ENCODE assay signal across 9 cellular contexts in genomic region chr4:78552398-78553396, GRCh38. TPM values are rescaled to one million over a fixed set of nuclear protein-coding genes. Genes with fewer than 3 reads are reported as not detected.
DNase-seq lines count a peak whose midpoint lies in the region; ATAC-seq and TF ChIP-seq lines count a peak whose summit lies in the region.
"Had no signal": no experiment of that assay in that cellular context is flagged by ENCODE, and none has a peak within 500 bp of the region (broad histone marks: within the 10 kb centered on the region; RNA-seq: fewer than 3 reads in every experiment).

No MANE protein-coding gene starts in this region.

- H3K4me3 ChIP-seq in Peyer's patch, result peak overlapping the region in 3 of 4 donors; percentile 35 to 79 (median 71)
- peak overlapping the region; percentile 56 for H3K4me3 ChIP-seq in fibroblast of pulmonary artery (replicated peaks; ENCODE audit: low read depth, low read length)
- H3K4me3 ChIP-seq in trophoblast cell (ENCODE audit: low read depth, low read length), result peak overlapping the region; percentile 87

- H3K36me3 ChIP-seq in Peyer's patch, result no peaks in the 10 kb centered on the region
- peaks cover 8 to 11% of the 10 kb centered on the region in 2 experiments for H3K36me3 ChIP-seq in trophoblast cell (ENCODE audit: control insufficient read depth in 1 of 2, insufficient read depth in 2 of 2, low read length in 2 of 2)

- H2AK5ac ChIP-seq in trophoblast cell (ENCODE audit: low read length), result peak overlapping the region; percentile 99

- TF ChIP-seq POLR2A in Peyer's patch (IDR thresholded peaks at IDR 0.05), result no peak

- H3K27me3 ChIP-seq in Peyer's patch, result no peaks in the 10 kb centered on the region
- no peaks in the 10 kb centered on the region for H3K27me3 ChIP-seq in trophoblast cell (ENCODE audit: insufficient read depth, low read length)

- H3K4me1 ChIP-seq in Peyer's patch (no peaks in the 10 kb centered on the region), trophoblast cell (ENCODE audit: control insufficient read depth in 1 of 2, insufficient read depth in 2 of 2, low read length in 2 of 2) (peaks cover 8 to 14% of the 10 kb centered on the region in 2 experiments)

- peak overlapping the region; percentile 97 for H3K9ac ChIP-seq in trophoblast cell (ENCODE audit: low read length)

- no peak overlapping the region for H2AFZ ChIP-seq in trophoblast cell (ENCODE audit: insufficient read depth, low read length, poor library complexity)

- no peak for ATAC-seq in HG03196 (IDR thresholded peaks at IDR 0.05; ENCODE audit: unreplicated experiment)
- ATAC-seq in GM21515 (IDR thresholded peaks at IDR 0.05; ENCODE audit: unreplicated experiment), result no peak
- ATAC-seq in HG02588 (IDR thresholded peaks at IDR 0.05; ENCODE audit: unreplicated experiment), result no peak
- no peak for ATAC-seq in HG03159 (IDR thresholded peaks at IDR 0.05; ENCODE audit: unreplicated experiment)

- H2BK12ac ChIP-seq in trophoblast cell (ENCODE audit: low read length), result peak overlapping the region; percentile 97

- peak overlapping the region; percentile 95 for H3K18ac ChIP-seq in trophoblast cell (ENCODE audit: low read length)

- peaks cover 15% of the 10 kb centered on the region for H3K79me2 ChIP-seq in trophoblast cell (ENCODE audit: control insufficient read depth, insufficient read depth, low read length, poor library complexity)

- peak overlapping the region; percentile 89 for H4K8ac ChIP-seq in trophoblast cell (ENCODE audit: low read depth, low read length)

- H4K91ac ChIP-seq in trophoblast cell (ENCODE audit: low read depth, low read length), result peak overlapping the region; percentile 100

- whole genome bisulfite sequencing in trophoblast cell (ENCODE audit: extremely low coverage, insufficient coverage, insufficient read length), result no CpG with 5 or more reads among the region's 13 CpGs

- TF ChIP-seq CTCF in Peyer's patch (IDR thresholded peaks at IDR 0.05), result no peak
- TF ChIP-seq CTCF in fibroblast of pulmonary artery (IDR thresholded peaks at IDR 0.05; ENCODE audit: low read length, missing control alignments), result no peak

- H3K14ac ChIP-seq in trophoblast cell (ENCODE audit: low read length), result peak overlapping the region; percentile 94

- peak overlapping the region; percentile 97 for H3K4ac ChIP-seq in trophoblast cell (ENCODE audit: low read depth, low read length)

- H2BK120ac ChIP-seq in trophoblast cell (ENCODE audit: insufficient read depth, low read length, poor library complexity), result peak overlapping the region; percentile 100

- peak overlapping the region; percentile 81 for H3K4me2 ChIP-seq in trophoblast cell (ENCODE audit: low read length)

- DNase-seq in HK-2 (ENCODE audit: unreplicated experiment) (peak; percentile 76), Peyer's patch (no peak), fibroblast of pulmonary artery (ENCODE audit: low read depth) (peak; percentile 34), trophoblast cell (peak; percentile 94 to 98)

- H3K27ac ChIP-seq in Peyer's patch (peak overlapping the region in 2 of 4 donors; percentile 45 to 60), trophoblast cell (ENCODE audit: low read depth, low read length) (peak overlapping the region; percentile 100)

- H3K9me3 ChIP-seq in Peyer's patch (no peaks in the 10 kb centered on the region), trophoblast cell (ENCODE audit: insufficient read depth, low read depth, low read length) (no peaks in the 10 kb centered on the region)

- peak overlapping the region; percentile 99 for H2BK5ac ChIP-seq in trophoblast cell (ENCODE audit: low read depth, low read length, poor library complexity)

- H4K12ac ChIP-seq in trophoblast cell (ENCODE audit: low read depth, low read length), result peak overlapping the region; percentile 36

- H3K79me1 ChIP-seq in trophoblast cell (ENCODE audit: low read length), result peaks cover 22% of the 10 kb centered on the region

- no peak overlapping the region for H3K23ac ChIP-seq in trophoblast cell (ENCODE audit: low read length)

RNA-seq across cellular contexts. Expression of gene ANXA3, which starts 1.1 kb away (rescaled TPM):
- total RNA-seq in Peyer's patch, result 10 to 100 TPM in 3 of 4 donors, 1 to 10 TPM in 1; 8.3 to 27.5 (median 22.4) TPM
- 245 and 254 TPM in 2 replicates for polyA plus RNA-seq in trophoblast cell (2013)
- total RNA-seq: activated CD4-positive, alpha-beta memory T cell treated with anti-CD3 and anti-CD28 coated beads for 36 hours had no signal

Comparison
In these comparisons a context has a peak if more than half of its experiments do, and no peak if none do; other contexts are left out.
1. DNase-seq: peak in HK-2 (single experiment), fibroblast of pulmonary artery (single experiment) and trophoblast cell (2 of 2); none in Peyer's patch (0 of 3).
2. Peak in every context shown above with its lines, with median percentiles within 50 percentile points of each other: H3K4me3 ChIP-seq.